Comparison of ENCODE assay signal across 9 cellular contexts in the genomic region with DNA sequence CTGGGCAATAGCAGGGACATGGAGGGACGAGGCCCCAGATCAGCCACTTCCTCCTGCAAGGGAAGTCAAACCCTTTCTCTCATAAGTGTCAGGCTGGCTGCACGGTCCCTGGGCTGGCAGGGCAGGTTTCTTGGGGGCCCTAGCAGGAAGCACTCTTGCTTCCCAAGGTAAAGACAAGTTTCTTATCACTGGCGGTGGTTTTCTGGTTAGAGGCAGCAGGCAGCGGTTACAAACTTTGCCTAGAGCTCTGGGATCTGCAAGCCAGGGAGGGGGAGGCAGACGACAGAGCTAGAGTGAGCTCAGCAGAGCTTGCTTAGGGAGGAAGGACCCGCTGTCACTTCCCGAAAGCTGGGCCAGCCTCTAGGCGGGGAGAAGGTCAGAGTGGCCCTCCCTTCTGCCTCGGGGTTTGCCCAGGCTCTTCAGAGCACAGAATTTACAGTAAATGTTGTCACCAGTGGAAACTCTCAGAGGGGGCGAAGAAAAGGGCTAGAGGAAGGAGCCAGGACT. TPM values are rescaled to one million over a fixed set of nuclear protein-coding genes. Genes with fewer than 3 reads are reported as not detected.
DNase-seq lines count a peak whose midpoint lies in the region; ATAC-seq and TF ChIP-seq lines count a peak whose summit lies in the region.
"Had no signal": no experiment of that assay in that cellular context is flagged by ENCODE, and none has a peak within 500 bp of the region (broad histone marks: within the 10 kb centered on the region; RNA-seq: fewer than 3 reads in every experiment).

No MANE protein-coding gene starts in this region.

- H3K9ac ChIP-seq in smooth muscle cell (ENCODE audit: low read depth), result no peak overlapping the region

- no peaks in the 10 kb centered on the region for H3K9me3 ChIP-seq in smooth muscle cell (replicated peaks; ENCODE audit: low read depth)

- no peaks in the 10 kb centered on the region for H3F3A ChIP-seq in smooth muscle cell (ENCODE audit: low read depth)

- WGBS in smooth muscle cell (ENCODE audit: low lambda C conversion rate), result 29% methylated on average over 10 of the region's 10 CpGs

- peaks cover 1% of the 10 kb centered on the region for H3K27me3 Mint-ChIP-seq in glutamatergic neuron (ENCODE audit: unreplicated experiment)

- H3K4me3 ChIP-seq in smooth muscle cell, result no peak overlapping the region

- peak overlapping the region; percentile 23 for H3K4me2 ChIP-seq in smooth muscle cell

- H3K4me1 Mint-ChIP-seq in glutamatergic neuron (ENCODE audit: low read depth, unreplicated experiment), result no peaks in the 10 kb centered on the region

- no peaks in the 10 kb centered on the region for H3K79me2 ChIP-seq in smooth muscle cell (ENCODE audit: low read depth)

- H3K36me3 Mint-ChIP-seq in glutamatergic neuron (ENCODE audit: unreplicated experiment), result no peaks in the 10 kb centered on the region

- no peak overlapping the region for H3K27ac Mint-ChIP-seq in glutamatergic neuron (ENCODE audit: unreplicated experiment)

- H4K20me1 ChIP-seq in smooth muscle cell (ENCODE audit: low read depth), result no peaks in the 10 kb centered on the region

- H2AFZ ChIP-seq in smooth muscle cell (ENCODE audit: low read depth), result peak overlapping the region; percentile 28

- DNase-seq in AG20443 (ENCODE audit: low spot score), result peak; percentile 77
- DNase-seq in Kasumi-1 (lab: John Stamatoyannopoulos, UW), result peak; percentile 82 to 85
- DNase-seq in activated CD8-positive, alpha-beta memory T cell treated with anti-CD3 and anti-CD28 coated beads, Interleukin-2, amount 50 U/mL, for 24 hours (ENCODE audit: extremely low read depth), result peak; percentile 63
- DNase-seq in germinal center (ENCODE audit: low spot score), result peak; percentile 82
- DNase-seq in smooth muscle cell (lab: John Stamatoyannopoulos, UW; ENCODE audit: unreplicated experiment), result no peak
- no peak for DNase-seq in middle frontal gyrus (ENCODE audit: extremely low spot score, low spot score)
- DNase-seq in glutamatergic neuron, result no peak

- H3K9me3 Mint-ChIP-seq in glutamatergic neuron (ENCODE audit: unreplicated experiment), result peaks cover 1% of the 10 kb centered on the region

- H3K4me3 Mint-ChIP-seq in glutamatergic neuron (ENCODE audit: unreplicated experiment), result no peak overlapping the region

- peak; percentile 70 for ATAC-seq in GM19463 (IDR thresholded peaks at IDR 0.05; ENCODE audit: unreplicated experiment)

- TF ChIP-seq CTCF in smooth muscle cell (IDR thresholded peaks at IDR 0.05; ENCODE audit: borderline replicate concordance, insufficient read depth, poor library complexity, severe bottlenecking) (no peak), glutamatergic neuron (IDR thresholded peaks at IDR 0.05; ENCODE audit: partially characterized antibody, unreplicated experiment) (no peak)

- no peaks in the 10 kb centered on the region for H3K36me3 ChIP-seq in smooth muscle cell (ENCODE audit: low read depth)

- H3K27me3 ChIP-seq in smooth muscle cell (ENCODE audit: low read depth), result no peaks in the 10 kb centered on the region

- H3K27ac ChIP-seq in smooth muscle cell (ENCODE audit: low read depth), result no peak overlapping the region

- no peaks in the 10 kb centered on the region for H3K4me1 ChIP-seq in smooth muscle cell (ENCODE audit: low read depth)

RNA-seq across cellular contexts. Expression of a gene that starts 20.4 kb away (rescaled TPM):
- total RNA-seq in smooth muscle cell (not detected in 2 replicates), glutamatergic neuron (ENCODE audit: unreplicated experiment) (not detected)
- not detected in 2 replicates for polyA plus RNA-seq in smooth muscle cell
- total RNA-seq: glomerular endothelial cell had no signal

RNA-seq across cellular contexts. Expression of a gene that starts 35.8 kb away (rescaled TPM):
- total RNA-seq in smooth muscle cell, result 3.9 and 13.3 TPM in 2 replicates
- 3.0 and 3.5 TPM in 2 replicates for polyA plus RNA-seq in smooth muscle cell
- not detected for total RNA-seq in glutamatergic neuron (ENCODE audit: unreplicated experiment)

Comparison
In these comparisons a context has a peak if more than half of its experiments do, and no peak if none do; other contexts are left out.
1. DNase-seq: peak in AG20443 (single experiment), Kasumi-1 (2 of 2), activated CD8-positive, alpha-beta memory T cell treated with anti-CD3 and anti-CD28 coated beads, Interleukin-2, amount 50 U/mL, for 24 hours (single experiment) and germinal center (single experiment); none in smooth muscle cell (single experiment), middle frontal gyrus (single experiment) and glutamatergic neuron (single experiment).